10 cellular contexts compared by ENCODE assay signal in genomic region chr13:44174769-44175425, GRCh38.
DNase-seq lines count a peak whose midpoint lies in the region; ATAC-seq and TF ChIP-seq lines count a peak whose summit lies in the region.
"Had no signal": no experiment of that assay in that cellular context is flagged by ENCODE, and none has a peak within 500 bp of the region (broad histone marks: within the 10 kb centered on the region; RNA-seq: fewer than 3 reads in every experiment).

No MANE protein-coding gene starts in this region.

- no peak for ATAC-seq in HG03139 (IDR thresholded peaks at IDR 0.05; ENCODE audit: unreplicated experiment)
- ATAC-seq in GM21576 (IDR thresholded peaks at IDR 0.05; ENCODE audit: unreplicated experiment), result no peak
- ATAC-seq in HG03045 (IDR thresholded peaks at IDR 0.05; ENCODE audit: unreplicated experiment), result no peak

- H3K4me3 Mint-ChIP-seq in Caco-2 (ENCODE audit: unreplicated experiment) (peak overlapping the region; percentile 16), endodermal cell (no peak overlapping the region)
- H3K4me3 Mint-ChIP-seq: T-helper 1 cell treated with Interleukin-12 subunit alpha and Interleukin-12 subunit beta and Interleukin-4 antibody, amounts not matched to agents 30 μg/mL and 1 μg/mL, for 36 hours had no signal

- no peak overlapping the region for H3K4me3 ChIP-seq in Caco-2 (ENCODE audit: low read depth, low read length)
- peak overlapping the region; percentile 20 for H3K4me3 ChIP-seq in endodermal cell (ENCODE audit: low read length)
- H3K4me3 ChIP-seq in muscle layer of colon (ENCODE audit: low read depth in 1 of 2, low read length in 2 of 2), result no peak overlapping the region
- no peak overlapping the region for H3K4me3 ChIP-seq in spleen

- H3K27me3 Mint-ChIP-seq in Caco-2 (ENCODE audit: insufficient read depth, unreplicated experiment), result no peaks in the 10 kb centered on the region
- peaks cover under 1% of the 10 kb centered on the region for H3K27me3 Mint-ChIP-seq in endodermal cell (ENCODE audit: insufficient read depth)

- POLR2A ChIA-PET in Caco-2 (lab: Charles Lee), result interaction anchor here (0.6 to 1.4 kb wide), 4 partner anchors 33 to 262 kb away, joined by 3 to 7 read pairs (median 4); no protein-coding TSS in a partner anchor

- CTCF ChIA-PET in Caco-2 (lab: Charles Lee), result no interaction called here

- H3K4me1 Mint-ChIP-seq in Caco-2 (ENCODE audit: low read depth, unreplicated experiment) (peaks cover 12% of the 10 kb centered on the region), endodermal cell (peaks cover 27% of the 10 kb centered on the region)

- peaks cover 3% of the 10 kb centered on the region; the same call in 1 of the 2 replicates for H3K9me3 ChIP-seq in Caco-2
- H3K9me3 ChIP-seq in endodermal cell (ENCODE audit: control insufficient read depth, low read length), result peaks cover 22% of the 10 kb centered on the region
- H3K9me3 ChIP-seq in muscle layer of colon (ENCODE audit: low read length), result no peaks in the 10 kb centered on the region
- no peaks in the 10 kb centered on the region for H3K9me3 ChIP-seq in spleen

- no peak overlapping the region for H3K27ac ChIP-seq in endodermal cell (ENCODE audit: low read depth, low read length)
- peak overlapping the region; percentile 19 for H3K27ac ChIP-seq in muscle layer of colon (ENCODE audit: low read depth, low read length)
- no peak overlapping the region for H3K27ac ChIP-seq in spleen

- 81 to 83% methylated on average over 1 to 3 of the region's 3 CpGs for WGBS in endodermal cell (ENCODE audit: insufficient coverage in 1 of 2, insufficient read length in 1 of 2), 2 experiments
- 76 to 87% (median 82%) methylated on average over 3 of the region's 3 CpGs for WGBS in spleen, 5 donors

- H3K9me3 Mint-ChIP-seq in Caco-2 (ENCODE audit: unreplicated experiment) (no peaks in the 10 kb centered on the region), endodermal cell (peaks cover 10% of the 10 kb centered on the region)
- H3K9me3 Mint-ChIP-seq: T-helper 1 cell treated with Interleukin-12 subunit alpha and Interleukin-12 subunit beta and Interleukin-4 antibody, amounts not matched to agents 30 μg/mL and 1 μg/mL, for 36 hours had no signal

- TF ChIP-seq CTCF in Caco-2 (IDR thresholded peaks at IDR 0.05; ENCODE audit: insufficient read depth in 1 of 2, low read depth in 1 of 2, low read length in 1 of 2, severe bottlenecking in 1 of 2, unreplicated experiment in 1 of 2) (no peak), endodermal cell (conservative IDR thresholded peaks at IDR 0.05) (no peak), spleen (IDR thresholded peaks at IDR 0.05 in 8 of 11, conservative IDR thresholded peaks at IDR 0.05 in 3 of 11) (no peak)

- DNase-seq in Caco-2, result peak; percentile 61 to 86
- peak; percentile 3 for DNase-seq in MV-4-11 (lab: John Stamatoyannopoulos, UW)
- peak; percentile 52 for DNase-seq in endodermal cell
- DNase-seq in spleen, result no peak
- DNase-seq: activated effector memory CD4-positive, alpha-beta T cell treated with Interleukin-2 at 50 U/mL for 16 hours had no signal

- H3K9ac ChIP-seq in endodermal cell (ENCODE audit: extremely low read depth, low read length, poor library complexity, severe bottlenecking), result no peak overlapping the region
- no peak overlapping the region for H3K9ac ChIP-seq in muscle layer of colon (ENCODE audit: low read length)

- BruUV-seq in Caco-2 (replicated peaks; lab: Mats Ljungman, UMichigan), result no TSS peak

- H3K27me3 ChIP-seq in Caco-2 (replicated peaks; ENCODE audit: control insufficient read depth, insufficient read depth, low read length) (no peaks in the 10 kb centered on the region), endodermal cell (ENCODE audit: control insufficient read depth, insufficient read depth, low read length, poor library complexity, severe bottlenecking) (no peaks in the 10 kb centered on the region), muscle layer of colon (ENCODE audit: control insufficient read depth in 1 of 2, insufficient read depth in 2 of 2, low read length in 2 of 2) (no peaks in the 10 kb centered on the region), spleen (replicated peaks in 1 of 7) (no peaks in the 10 kb centered on the region)

- no peaks in the 10 kb centered on the region for H3K36me3 ChIP-seq in Caco-2 (ENCODE audit: control insufficient read depth, insufficient read depth, low read length)
- H3K36me3 ChIP-seq in endodermal cell (ENCODE audit: control insufficient read depth, insufficient read depth, low read length), result no peaks in the 10 kb centered on the region
- no peaks in the 10 kb centered on the region for H3K36me3 ChIP-seq in muscle layer of colon (ENCODE audit: insufficient read depth, low read length)
- no peaks in the 10 kb centered on the region for H3K36me3 ChIP-seq in spleen

- H3K27ac Mint-ChIP-seq in Caco-2 (ENCODE audit: unreplicated experiment) (peak overlapping the region; percentile 93), endodermal cell (peak overlapping the region; percentile 64)
- H3K27ac Mint-ChIP-seq: T-helper 1 cell treated with Interleukin-12 subunit alpha and Interleukin-12 subunit beta and Interleukin-4 antibody, amounts not matched to agents 30 μg/mL and 1 μg/mL, for 36 hours had no signal

- H3K36me3 Mint-ChIP-seq in Caco-2 (ENCODE audit: insufficient read depth, unreplicated experiment) (no peaks in the 10 kb centered on the region), endodermal cell (ENCODE audit: low read depth) (no peaks in the 10 kb centered on the region)

- H3K4me1 ChIP-seq in Caco-2, result peaks cover 15% of the 10 kb centered on the region
- no peaks in the 10 kb centered on the region for H3K4me1 ChIP-seq in endodermal cell (ENCODE audit: control insufficient read depth, insufficient read depth, low read length)
- peaks cover 26% of the 10 kb centered on the region for H3K4me1 ChIP-seq in muscle layer of colon (ENCODE audit: insufficient read depth, low read length)
- H3K4me1 ChIP-seq in spleen, result no peaks in the 10 kb centered on the region

- no peak for TF ChIP-seq POLR2A in spleen (IDR thresholded peaks at IDR 0.05)

- intact Hi-C loops in Caco-2 (cut with micrococcal nuclease; ENCODE audit: unreplicated experiment) (loop anchor here (2.0 kb wide), 1 partner anchor 66 kb away; no protein-coding TSS in a partner anchor), spleen (cut with DNase I; ENCODE audit: low total_unique reads) (no loop called here)
